Comparison of ENCODE assay signal across 16 cellular contexts in genomic region chr19:1760020-1760419, GRCh38. TPM values are rescaled to one million over a fixed set of nuclear protein-coding genes. Genes with fewer than 3 reads are reported as not detected.
DNase-seq lines count a peak whose midpoint lies in the region; ATAC-seq and TF ChIP-seq lines count a peak whose summit lies in the region.
"Had no signal": no experiment of that assay in that cellular context is flagged by ENCODE, and none has a peak within 500 bp of the region (broad histone marks: within the 10 kb centered on the region; RNA-seq: fewer than 3 reads in every experiment).

No MANE protein-coding gene starts in this region.

- POLR2A ChIA-PET in WTC11 (lab: Charles Lee) = no interaction called here

- H3K36me3 ChIP-seq in H7 (replicated peaks; ENCODE audit: control insufficient read depth, insufficient read depth, low read length) (no peaks in the 10 kb centered on the region), iPS-15b (ENCODE audit: control insufficient read depth, insufficient read depth, low read length) (no peaks in the 10 kb centered on the region)
- H3K36me3 ChIP-seq: BE2C had no signal

- H3K36me3 Mint-ChIP-seq in WTC11 = no peaks in the 10 kb centered on the region
- H3K36me3 Mint-ChIP-seq: CD4-positive, alpha-beta memory T cell; IgD-negative memory B cell had no signal

- H3K4me3 Mint-ChIP-seq in WTC11 = no peak overlapping the region; the same call in 1 of the 2 replicates
- H3K4me3 Mint-ChIP-seq: CD4-positive, alpha-beta memory T cell had no signal

- peaks cover 100% of the 10 kb centered on the region for H3K27me3 Mint-ChIP-seq in WTC11 (ENCODE audit: low read depth)

- CTCF ChIA-PET in WTC11 (lab: Charles Lee) = interaction anchor here (0.9 to 9.4 kb wide), 7 partner anchors 8 to 214 kb away, joined by 3 to 161 read pairs (median 6); no protein-coding TSS in a partner anchor

- peak; percentile 27 for ATAC-seq in WTC11
- no peak for ATAC-seq in GM19452 (IDR thresholded peaks at IDR 0.05; ENCODE audit: unreplicated experiment)

- H3K4me1 ChIP-seq in iPS-15b (ENCODE audit: control insufficient read depth, insufficient read depth, low read length) = no peaks in the 10 kb centered on the region
- H3K4me1 ChIP-seq: BE2C had no signal

- H3K9me3 Mint-ChIP-seq in WTC11 = no peaks in the 10 kb centered on the region
- H3K9me3 Mint-ChIP-seq: IgD-negative memory B cell had no signal

- H3K4me1 Mint-ChIP-seq in WTC11 = peaks cover 15% of the 10 kb centered on the region

- H3K4me3 ChIP-seq in H7 (ENCODE audit: insufficient read depth, low read depth, low read length) (no peak overlapping the region), iPS-15b (ENCODE audit: low read depth, low read length) (peak overlapping the region; percentile 0)

- DNase-seq in Daoy (ENCODE audit: low read depth) (peak; percentile 62), H7 (peak; percentile 83), WTC11 (ENCODE audit: low spot score) (no peak), NCI-H510A treated with DMSO at 0.1 percent for 48 hours (lab: John Stamatoyannopoulos, UW) (no peak), NK-92 (lab: John Stamatoyannopoulos, UW; ENCODE audit: unreplicated experiment) (no peak), kidney tubule cell (ENCODE audit: low spot score) (no peak)
- DNase-seq: BE2C, COR-L47, DMS153, DMS79 treated with DMSO at 0.1 percent for 48 hours, GF-D8 had no signal

- TF ChIP-seq CTCF in WTC11 (IDR thresholded peaks at IDR 0.05) = no peak

- H3K27me3 ChIP-seq in H7 (ENCODE audit: control insufficient read depth, insufficient read depth, low read length) = peaks cover 100% of the 10 kb centered on the region
- peaks cover 100% of the 10 kb centered on the region for H3K27me3 ChIP-seq in iPS-15b (ENCODE audit: control insufficient read depth, insufficient read depth, low read length)

- H3K9me3 ChIP-seq in iPS-15b (ENCODE audit: control insufficient read depth, insufficient read depth, low read length) = no peaks in the 10 kb centered on the region
- H3K9me3 ChIP-seq: BE2C had no signal

- H3K9ac ChIP-seq in iPS-15b (ENCODE audit: low read depth, low read length) = no peak overlapping the region

- H3K27ac Mint-ChIP-seq in WTC11 = no peak overlapping the region
- H3K27ac Mint-ChIP-seq: CD4-positive, alpha-beta memory T cell had no signal

TF ChIP-seq in WTC11, 78 proteins besides CTCF, POLR2A, EP300 and RAD21:
- TF ChIP-seq ZNF219 (CRISPR knock-in tag; IDR thresholded peaks at IDR 0.05; ENCODE audit: borderline replicate concordance) = no peak
- TF ChIP-seq TEAD1 (CRISPR knock-in tag; IDR thresholded peaks at IDR 0.05) = no peak
- TF ChIP-seq GRHL2 (CRISPR knock-in tag; IDR thresholded peaks at IDR 0.05; ENCODE audit: insufficient replicate concordance, severe bottlenecking) = no peak
- TF ChIP-seq MYBL2 (CRISPR knock-in tag; IDR thresholded peaks at IDR 0.05) = no peak
- TF ChIP-seq IRF1 (CRISPR knock-in tag; IDR thresholded peaks at IDR 0.05) = no peak
- TF ChIP-seq OVOL2 (CRISPR knock-in tag; IDR thresholded peaks at IDR 0.05; ENCODE audit: borderline replicate concordance) = no peak
- no peak for TF ChIP-seq ARID4B (CRISPR knock-in tag; IDR thresholded peaks at IDR 0.05; ENCODE audit: borderline replicate concordance)
- no peak for TF ChIP-seq FOXK1 (CRISPR knock-in tag; IDR thresholded peaks at IDR 0.05)

RNA-seq across cellular contexts. Expression of gene ONECUT3, which starts 6.7 kb away (rescaled TPM):
- not detected in 2 replicates for total RNA-seq in Daoy (2014; rRNA removed; shearing (Covaris generic))
- total RNA-seq in H7 (2014; rRNA removed; shearing (Covaris generic)) = not detected in 2 replicates
- total RNA-seq in WTC11 (2021) = 0.04 TPM in 1 of 3 replicates, not detected in the others
- total RNA-seq: CD4-positive, alpha-beta memory T cell; HT-29 had no signal

RNA-seq across cellular contexts. Expression of gene ATP8B3, which starts 52.1 kb away (rescaled TPM):
- 1.8 TPM in 1 of 2 replicates, not detected in the other for total RNA-seq in Daoy (2014; rRNA removed; shearing (Covaris generic))
- 5.8 and 7.4 TPM in 2 replicates for total RNA-seq in H7 (2014; rRNA removed; shearing (Covaris generic))
- total RNA-seq in WTC11 (2021) = 5.5 to 8.2 TPM (median 8.0 TPM) in 3 replicates

Comparison
In these comparisons a context has a peak if more than half of its experiments do, and no peak if none do; other contexts are left out.
1. DNase-seq: peak in Daoy (single experiment) and H7 (single experiment); none in WTC11 (single experiment), NCI-H510A treated with DMSO at 0.1 percent for 48 hours (single experiment), NK-92 (single experiment) and kidney tubule cell (single experiment).